Comparison of ENCODE assay signal across 21 cellular contexts in the genomic region with DNA sequence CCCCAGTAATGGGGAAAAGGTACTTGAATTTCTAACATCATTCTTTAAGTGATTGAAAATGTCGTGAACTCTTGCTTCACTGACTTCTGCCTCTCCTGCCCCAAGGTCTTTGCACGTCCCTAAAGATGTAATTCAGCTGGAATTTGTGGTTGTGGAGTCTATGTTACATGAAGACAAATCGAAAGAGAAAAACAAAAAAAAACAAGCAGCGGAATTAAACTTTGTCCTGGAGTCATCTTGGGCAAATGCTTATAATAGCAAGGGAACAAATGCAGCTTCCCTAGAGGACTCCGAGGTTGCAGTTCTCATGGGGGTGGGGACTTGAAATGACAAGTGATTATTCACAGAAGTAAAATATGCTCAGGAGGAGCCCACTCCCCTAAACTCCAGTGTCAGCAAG.
DNase-seq lines count a peak whose midpoint lies in the region; ATAC-seq and TF ChIP-seq lines count a peak whose summit lies in the region.
"Had no signal": no experiment of that assay in that cellular context is flagged by ENCODE, and none has a peak within 500 bp of the region (broad histone marks: within the 10 kb centered on the region; RNA-seq: fewer than 3 reads in every experiment).

No MANE protein-coding gene starts in this region.

- no peaks in the 10 kb centered on the region for H3K36me3 ChIP-seq in tibial artery
- H3K36me3 ChIP-seq: Peyer's patch, right lobe of liver, tibial nerve had no signal

- peaks cover 0 to 70% (median 16%) of the 10 kb centered on the region in 4 donors for H3K4me1 ChIP-seq in tibial artery
- H3K4me1 ChIP-seq: Peyer's patch, right lobe of liver had no signal

- no peaks in the 10 kb centered on the region for H3K9me3 ChIP-seq in tibial artery
- H3K9me3 ChIP-seq: Peyer's patch, right lobe of liver, tibial nerve had no signal

- H3K4me3 ChIP-seq in fibroblast of mammary gland (ENCODE audit: control insufficient read depth, low read depth, low read length) = no peak overlapping the region
- no peak overlapping the region for H3K4me3 ChIP-seq in tibial artery
- H3K4me3 ChIP-seq: dorsolateral prefrontal cortex, hepatocyte, Peyer's patch, right lobe of liver, tibial nerve had no signal

- DNase-seq in NCI-H2227 treated with DMSO at 0.1 percent for 48 hours (lab: John Stamatoyannopoulos, UW) = peak; percentile 32
- DNase-seq in fibroblast of mammary gland (ENCODE audit: low read depth) = peak; percentile 44
- peak; percentile 48 for DNase-seq in myocyte (ENCODE audit: low read depth)
- no peak for DNase-seq in tibial artery
- no peak for DNase-seq in NOMO-1 treated with dmso at 0.1 percent for 144 hours (lab: John Stamatoyannopoulos, UW; ENCODE audit: unreplicated experiment)
- DNase-seq in activated naive CD4-positive, alpha-beta T cell treated with anti-CD3 and anti-CD28 coated beads, Interleukin-2, amount 50 U/mL, for 16 hours = no peak
- DNase-seq: activated CD8-positive, alpha-beta memory T cell treated with anti-CD3 and anti-CD28 coated beads for 24 hours; activated T-cell treated with anti-CD3 and anti-CD28 coated beads, Interleukin-2, amount 50 U/mL, for 72 hours; COR-L47; dorsolateral prefrontal cortex; NCI-H1048; NCI-H2029 treated with DMSO at 0.1 percent for 48 hours; NCI-H446 treated with DMSO at 0.1 percent for 48 hours; Peyer's patch; right lobe of liver; stimulated activated naive CD4-positive, alpha-beta T cell had no signal

- H3K27me3 ChIP-seq in tibial artery = no peaks in the 10 kb centered on the region
- H3K27me3 ChIP-seq: dorsolateral prefrontal cortex, hepatocyte, Peyer's patch, right lobe of liver, tibial nerve had no signal

- H3K27ac ChIP-seq in tibial artery = peak overlapping the region; percentile 37 to 40
- H3K27ac ChIP-seq: dorsolateral prefrontal cortex, epithelial cell of prostate, hepatocyte, KMS-11, right lobe of liver, tibial nerve had no signal

- intact Hi-C loops in tibial artery (cut with DNase I; ENCODE audit: low total_unique reads) = no loop called here

- ATAC-seq in GM21423 (IDR thresholded peaks at IDR 0.05; ENCODE audit: unreplicated experiment) = no peak
- ATAC-seq: activated T-cell treated with anti-CD3 and anti-CD28 coated beads, Interleukin-2, amount 50 U/mL, for 72 hours; right lobe of liver had no signal

- TF ChIP-seq CTCF in fibroblast of mammary gland (conservative IDR thresholded peaks at IDR 0.05; ENCODE audit: control insufficient read depth, insufficient read depth, low read depth, low read length) = no peak
- TF ChIP-seq CTCF in tibial artery (IDR thresholded peaks at IDR 0.05) = no peak

Comparison
In these comparisons a context has a peak if more than half of its experiments do, and no peak if none do; other contexts are left out.
1. DNase-seq: peak in NCI-H2227 treated with DMSO at 0.1 percent for 48 hours (single experiment), fibroblast of mammary gland (single experiment) and myocyte (single experiment); none in tibial artery (0 of 2), NOMO-1 treated with dmso at 0.1 percent for 144 hours (single experiment) and activated naive CD4-positive, alpha-beta T cell treated with anti-CD3 and anti-CD28 coated beads, Interleukin-2, amount 50 U/mL, for 16 hours (single experiment).